Comparison of ENCODE assay signal across 7 cellular contexts in the genomic region with DNA sequence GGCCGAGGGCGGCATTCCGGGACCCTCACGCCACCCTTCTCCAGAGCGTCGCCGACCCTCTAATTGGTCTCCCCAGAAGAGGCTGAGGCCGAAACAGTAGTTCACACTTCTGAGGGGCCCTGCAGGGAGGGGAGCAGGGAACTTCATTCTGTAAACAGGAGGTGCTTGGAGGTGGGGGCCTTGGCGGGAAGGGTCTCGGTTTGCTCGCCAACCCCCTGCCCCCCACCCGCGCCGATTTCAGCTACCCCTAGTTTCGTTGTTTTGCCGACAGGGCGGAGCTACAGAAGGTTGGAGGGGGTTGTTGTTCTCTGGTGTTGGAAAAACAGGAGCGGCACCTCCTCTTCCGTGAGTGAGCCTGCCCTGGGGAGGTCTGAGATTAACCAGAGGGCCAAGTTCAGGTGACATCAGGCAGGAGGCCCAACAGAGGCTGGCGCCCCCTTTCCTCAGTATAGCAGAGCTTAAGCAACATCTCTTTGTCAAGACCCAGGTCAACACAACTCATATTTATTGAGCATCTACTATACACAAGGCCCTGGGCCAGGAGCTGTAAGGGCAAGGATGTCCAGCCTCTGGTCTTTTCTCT. TPM values are rescaled to one million over a fixed set of nuclear protein-coding genes. Genes with fewer than 3 reads are reported as not detected.
A peak's percentile ranks its signal among the peaks of the same experiment; 100 is the strongest.
DNase-seq lines count a peak whose midpoint lies in the region; ATAC-seq and TF ChIP-seq lines count a peak whose summit lies in the region.

No MANE protein-coding gene starts in this region.

- H3K9me3 Mint-ChIP-seq in activated T-helper 17 cell treated with anti-CD3 and anti-CD28 coated beads, Interleukin-2, amount 50 U/mL, for 72 hours = no peaks in the 10 kb centered on the region
- no peaks in the 10 kb centered on the region for H3K9me3 Mint-ChIP-seq in immature natural killer cell

- H3K36me3 ChIP-seq in HUES48 (ENCODE audit: control insufficient read depth, insufficient read depth, low read length) (peaks cover 18% of the 10 kb centered on the region), spleen (no peaks in the 10 kb centered on the region)

- no peaks in the 10 kb centered on the region for H3K4me1 Mint-ChIP-seq in activated T-helper 17 cell treated with anti-CD3 and anti-CD28 coated beads, Interleukin-2, amount 50 U/mL, for 72 hours
- peaks cover 14% of the 10 kb centered on the region in 2 donors for H3K4me1 Mint-ChIP-seq in immature natural killer cell

- H3K9me3 ChIP-seq in HUES48 (ENCODE audit: control insufficient read depth, insufficient read depth, low read length) (no peaks in the 10 kb centered on the region), spleen (no peaks in the 10 kb centered on the region)

- peaks cover 18% of the 10 kb centered on the region for H3K4me1 ChIP-seq in HUES48 (ENCODE audit: control insufficient read depth, insufficient read depth, low read length)
- peaks cover 2 to 27% (median 20%) of the 10 kb centered on the region in 6 donors for H3K4me1 ChIP-seq in spleen

- no peaks in the 10 kb centered on the region for H3K36me3 Mint-ChIP-seq in activated T-helper 17 cell treated with anti-CD3 and anti-CD28 coated beads, Interleukin-2, amount 50 U/mL, for 72 hours (ENCODE audit: low read depth)
- H3K36me3 Mint-ChIP-seq in immature natural killer cell = no peaks in the 10 kb centered on the region

- no peak overlapping the region for H3K27ac Mint-ChIP-seq in activated T-helper 17 cell treated with anti-CD3 and anti-CD28 coated beads, Interleukin-2, amount 50 U/mL, for 72 hours
- H3K27ac Mint-ChIP-seq in immature natural killer cell = no peak overlapping the region

- intact Hi-C loops in spleen (cut with DNase I; ENCODE audit: low total_unique reads) = no loop called here

- peaks cover 4% of the 10 kb centered on the region for H3K27me3 Mint-ChIP-seq in activated T-helper 17 cell treated with anti-CD3 and anti-CD28 coated beads, Interleukin-2, amount 50 U/mL, for 72 hours
- H3K27me3 Mint-ChIP-seq in immature natural killer cell (ENCODE audit: low read depth in 3 of 3) = peaks cover 2 to 8% (median 4%) of the 10 kb centered on the region in 3 donors

- 24 to 44% (median 32%) methylated on average over 13 to 20 of the region's 20 CpGs for WGBS in spleen, 5 donors

- H3K27me3 ChIP-seq in HUES48 (ENCODE audit: control insufficient read depth, insufficient read depth, low read length) (no peaks in the 10 kb centered on the region), spleen (replicated peaks in 1 of 7) (peaks cover 0 to 42% (median 15%) of the 10 kb centered on the region in 7 donors)

- ATAC-seq in activated T-helper 17 cell treated with anti-CD3 and anti-CD28 coated beads, Interleukin-2, amount 50 U/mL, for 72 hours (replicated peaks) = no peak
- ATAC-seq in GM21529 (IDR thresholded peaks at IDR 0.05; ENCODE audit: unreplicated experiment) = no peak

- H3K27ac ChIP-seq in HUES48 (ENCODE audit: low read depth, low read length) (peak overlapping the region; percentile 94), spleen (no peak overlapping the region)

- DNase-seq in immature natural killer cell (no peak), spleen (no peak), T1000 (lab: John Stamatoyannopoulos, UW) (no peak), epidermal melanocyte (ENCODE audit: insufficient read length, low spot score) (no peak)

- peak overlapping the region; percentile 68 for H3K9ac ChIP-seq in HUES48 (ENCODE audit: low read depth, low read length)

- no peak for TF ChIP-seq CTCF in spleen (IDR thresholded peaks at IDR 0.05 in 8 of 11, conservative IDR thresholded peaks at IDR 0.05 in 3 of 11)

- H3K4me3 ChIP-seq in HUES48 (ENCODE audit: low read depth, low read length) (peak overlapping the region; percentile 74), spleen (peak overlapping the region in 6 of 8 donors; percentile 50 to 83 (median 56))

- TF ChIP-seq POLR2A in spleen (IDR thresholded peaks at IDR 0.05) = no peak

- H3K4me3 Mint-ChIP-seq in activated T-helper 17 cell treated with anti-CD3 and anti-CD28 coated beads, Interleukin-2, amount 50 U/mL, for 72 hours = peak overlapping the region; percentile 76
- peak overlapping the region; percentile 71 to 90 (median 86) for H3K4me3 Mint-ChIP-seq in immature natural killer cell

RNA-seq across cellular contexts. Expression of a gene that starts 0.7 kb away (rescaled TPM):
- total RNA-seq in activated T-helper 17 cell treated with anti-CD3 and anti-CD28 coated beads, Interleukin-2, amount 50 U/mL, for 72 hours = under 1 TPM; 0.56 to 0.64 TPM
- not detected for polyA plus RNA-seq in immature natural killer cell
- 1 to 10 TPM in 1 of 7 donors, under 1 TPM in 3, not detected in 3; 0.47 to 1.4 (median 0.72) TPM for total RNA-seq in spleen
- polyA plus RNA-seq in spleen = 1 to 10 TPM in 1 of 3 donors, under 1 TPM in 2; 0.17 to 2.0 (median 0.23) TPM

RNA-seq across cellular contexts. Expression of a gene that starts 23.7 kb away (rescaled TPM):
- 100 to 1,000 TPM; 213 to 427 TPM for total RNA-seq in activated T-helper 17 cell treated with anti-CD3 and anti-CD28 coated beads, Interleukin-2, amount 50 U/mL, for 72 hours
- polyA plus RNA-seq in immature natural killer cell = 100 to 1,000 TPM; 192 to 222 (median 214) TPM
- 10 to 100 TPM; 70.5 to 92.8 (median 78.0) TPM for total RNA-seq in spleen
- polyA plus RNA-seq in spleen = 10 to 100 TPM; 52.8 to 74.1 (median 71.0) TPM

RNA-seq across cellular contexts. Expression of a gene that starts 35.8 kb away (rescaled TPM):
- total RNA-seq in activated T-helper 17 cell treated with anti-CD3 and anti-CD28 coated beads, Interleukin-2, amount 50 U/mL, for 72 hours = 1,000 to 10,000 TPM; 4,564 to 4,582 TPM
- polyA plus RNA-seq in immature natural killer cell (1,000 to 10,000 TPM; 2,591 to 7,233 (median 3,803) TPM), spleen (1,000 to 10,000 TPM; 7,053 to 9,352 (median 7,491) TPM)
- 1,000 to 10,000 TPM; 2,138 to 3,021 (median 2,534) TPM for total RNA-seq in spleen

RNA-seq across cellular contexts. Expression of a gene that starts 37.4 kb away (rescaled TPM):
- total RNA-seq in activated T-helper 17 cell treated with anti-CD3 and anti-CD28 coated beads, Interleukin-2, amount 50 U/mL, for 72 hours = 1 to 10 TPM; 7.8 to 8.0 TPM
- polyA plus RNA-seq in immature natural killer cell = 1 to 10 TPM in 2 of 3 donors, under 1 TPM in 1; 0.86 to 4.2 (median 1.3) TPM
- 10 to 100 TPM in 4 of 7 donors, 1 to 10 TPM in 3; 7.4 to 13.6 (median 10.5) TPM for total RNA-seq in spleen
- 1 to 10 TPM; 1.5 to 4.0 (median 2.5) TPM for polyA plus RNA-seq in spleen

RNA-seq across cellular contexts. Expression of a gene that starts 38.9 kb away (rescaled TPM):
- total RNA-seq in activated T-helper 17 cell treated with anti-CD3 and anti-CD28 coated beads, Interleukin-2, amount 50 U/mL, for 72 hours = 10 to 100 TPM; 32.5 to 36.1 TPM
- polyA plus RNA-seq in immature natural killer cell = 100 to 1,000 TPM; 294 to 705 (median 698) TPM
- total RNA-seq in spleen = 100 to 1,000 TPM in 3 of 7 donors, 10 to 100 TPM in 4; 15.3 to 674 (median 76.8) TPM
- 1,000 to 10,000 TPM; 1,592 to 2,958 (median 1,751) TPM for polyA plus RNA-seq in spleen
